Comparison of ENCODE assay signal across 8 cellular contexts in the genomic region with DNA sequence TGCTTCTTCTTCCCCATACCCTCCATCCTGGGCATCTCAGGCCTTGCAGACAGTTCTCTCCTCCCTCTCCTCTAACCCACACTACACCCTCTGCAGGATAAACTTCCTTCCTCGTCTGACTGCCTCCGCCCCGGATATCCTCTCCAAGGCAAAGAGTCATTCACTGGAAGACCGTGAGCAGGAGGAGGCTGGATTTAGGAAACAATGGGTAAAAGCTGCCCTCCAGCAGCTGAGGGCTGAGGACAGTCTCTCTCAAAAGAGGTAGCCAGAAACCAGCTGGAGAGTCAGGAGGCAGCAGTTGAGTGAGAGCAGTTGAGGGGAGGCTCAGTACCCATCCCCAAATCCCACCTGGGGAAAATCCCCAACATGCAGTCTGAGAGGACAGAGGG. TPM values are rescaled to one million over a fixed set of nuclear protein-coding genes. Genes with fewer than 3 reads are reported as not detected.
DNase-seq lines count a peak whose midpoint lies in the region; ATAC-seq and TF ChIP-seq lines count a peak whose summit lies in the region.

No MANE protein-coding gene starts in this region.

- no peak overlapping the region for H3K4me2 ChIP-seq in neuronal stem cell (ENCODE audit: insufficient read depth, low read length, poor library complexity, severe bottlenecking)

- H2AK5ac ChIP-seq in neuronal stem cell (ENCODE audit: low read depth, low read length), result no peak overlapping the region

- no peak overlapping the region for H3K23ac ChIP-seq in neuronal stem cell (ENCODE audit: low read depth, low read length, poor library complexity)

- H3K9me3 Mint-ChIP-seq in endothelial cell (ENCODE audit: unreplicated experiment), result no peaks in the 10 kb centered on the region

- DNase-seq in cardiac muscle cell (ENCODE audit: low read depth in 1 of 2, low spot score in 1 of 2), result peak in 1 of 2 donors; percentile 83
- no peak for DNase-seq in Right ventricle myocardium superior
- peak; percentile 80 for DNase-seq in RKO (ENCODE audit: low spot score)
- peak; percentile 44 for DNase-seq in endothelial cell (ENCODE audit: low spot score)
- DNase-seq in neuronal stem cell (ENCODE audit: low spot score), result no peak
- no peak for DNase-seq in ecto neural progenitor cell (ENCODE audit: low spot score)

- no peaks in the 10 kb centered on the region for H3K9me3 ChIP-seq in cardiac muscle cell (ENCODE audit: low read depth)
- H3K9me3 ChIP-seq in neuronal stem cell (replicated peaks in 1 of 2; ENCODE audit: control insufficient read depth in 2 of 2, insufficient read depth in 1 of 2, low read depth in 1 of 2, low read length in 2 of 2), result no peaks in the 10 kb centered on the region

- H3K27me3 ChIP-seq in cardiac muscle cell (no peaks in the 10 kb centered on the region), neuronal stem cell (ENCODE audit: control insufficient read depth in 3 of 3, insufficient read depth in 3 of 3, low read depth in 1 of 3, low read length in 3 of 3) (peaks cover 0 to 19% (median 0%) of the 10 kb centered on the region in 3 experiments)

- ATAC-seq in Right ventricle myocardium superior (ENCODE audit: poor library complexity), result no peak
- no peak for ATAC-seq in GM21737 (IDR thresholded peaks at IDR 0.05; ENCODE audit: unreplicated experiment)
- ATAC-seq in GM21360 (IDR thresholded peaks at IDR 0.05; ENCODE audit: unreplicated experiment), result no peak

- no peak overlapping the region for H2BK12ac ChIP-seq in neuronal stem cell (ENCODE audit: low read length)

- TF ChIP-seq CTCF in cardiac muscle cell (IDR thresholded peaks at IDR 0.05; ENCODE audit: low read depth, low read length) (peak; percentile 5), endothelial cell (IDR thresholded peaks at IDR 0.05; ENCODE audit: unreplicated experiment) (no peak)

- no peak overlapping the region for H3K14ac ChIP-seq in neuronal stem cell (ENCODE audit: low read length)

- no peak overlapping the region for H2BK5ac ChIP-seq in neuronal stem cell (ENCODE audit: low read length)

- H3K4me3 ChIP-seq in cardiac muscle cell (no peak overlapping the region), neuronal stem cell (ENCODE audit: low read length in 2 of 2) (no peak overlapping the region)

- peaks cover 15% of the 10 kb centered on the region for H3K27me3 Mint-ChIP-seq in endothelial cell (ENCODE audit: unreplicated experiment)

- H3K27ac ChIP-seq in cardiac muscle cell (peak overlapping the region; percentile 99), neuronal stem cell (replicated peaks; ENCODE audit: low read length) (peak overlapping the region; percentile 7)

- no peak overlapping the region for H4K91ac ChIP-seq in neuronal stem cell (ENCODE audit: low read depth, low read length, poor library complexity)

- no peak overlapping the region for H3K9ac ChIP-seq in neuronal stem cell (ENCODE audit: low read depth, low read length, poor library complexity)

- H3K4me1 ChIP-seq in cardiac muscle cell (ENCODE audit: low read depth) (peaks cover 44% of the 10 kb centered on the region), neuronal stem cell (ENCODE audit: control insufficient read depth in 2 of 2, insufficient read depth in 1 of 2, low read depth in 1 of 2, low read length in 2 of 2) (peaks cover 19 to 44% of the 10 kb centered on the region in 2 donors)

- H3K36me3 ChIP-seq in cardiac muscle cell (no peaks in the 10 kb centered on the region), neuronal stem cell (replicated peaks in 1 of 2; ENCODE audit: control insufficient read depth in 2 of 2, insufficient read depth in 2 of 2, low read length in 2 of 2) (no peaks in the 10 kb centered on the region)

- no peak overlapping the region for H3K18ac ChIP-seq in neuronal stem cell (ENCODE audit: low read length)

- H3K4me3 Mint-ChIP-seq in endothelial cell (ENCODE audit: unreplicated experiment), result peak overlapping the region; percentile 89

- H3K27ac Mint-ChIP-seq in endothelial cell (ENCODE audit: unreplicated experiment), result peak overlapping the region; percentile 98

- no peaks in the 10 kb centered on the region for H3K36me3 Mint-ChIP-seq in endothelial cell (ENCODE audit: low read depth, unreplicated experiment)

- H3K4ac ChIP-seq in neuronal stem cell (ENCODE audit: low read length), result no peak overlapping the region

- no CpG with 5 or more reads among the region's 4 CpGs for WGBS in neuronal stem cell (ENCODE audit: extremely low coverage in 2 of 2, insufficient read length in 2 of 2, insufficient replicate concordance in 1 of 2), 2 donors

- H3K79me1 ChIP-seq in neuronal stem cell (ENCODE audit: low read depth, low read length), result no peaks in the 10 kb centered on the region

- intact Hi-C loops in Right ventricle myocardium superior (cut with DNase I), result no loop called here

- H4K8ac ChIP-seq in neuronal stem cell (ENCODE audit: low read depth, low read length), result no peak overlapping the region

- H2BK15ac ChIP-seq in neuronal stem cell (ENCODE audit: low read length), result no peak overlapping the region

- no peak overlapping the region for H2BK120ac ChIP-seq in neuronal stem cell (ENCODE audit: low read depth, low read length)

- peak overlapping the region; percentile 65 for H2AFZ ChIP-seq in neuronal stem cell (ENCODE audit: low read length)

- peaks cover 71% of the 10 kb centered on the region for H3K4me1 Mint-ChIP-seq in endothelial cell (ENCODE audit: unreplicated experiment)

RNA-seq across cellular contexts. Expression of a gene that starts 1.4 kb away (rescaled TPM):
- total RNA-seq in cardiac muscle cell (135 and 174 TPM in 2 replicates), Right ventricle myocardium superior (53.1 TPM), endothelial cell (ENCODE audit: unreplicated experiment) (111 TPM)
- 76.4 and 78.9 TPM in 2 replicates for polyA plus RNA-seq in cardiac muscle cell
- 31.8 TPM for polyA plus RNA-seq in neuronal stem cell (2013, experiment 1 of 2)
- 29.5 TPM for polyA plus RNA-seq in neuronal stem cell (2013, experiment 2 of 2)

RNA-seq across cellular contexts. Expression of a gene that starts 33.4 kb away (rescaled TPM):
- total RNA-seq in cardiac muscle cell, result 113 and 151 TPM in 2 replicates
- polyA plus RNA-seq in cardiac muscle cell, result 99.0 and 127 TPM in 2 replicates
- total RNA-seq in Right ventricle myocardium superior, result 66.6 TPM
- 101 TPM for total RNA-seq in endothelial cell (ENCODE audit: unreplicated experiment)
- polyA plus RNA-seq in neuronal stem cell (2013, experiment 1 of 2), result 112 TPM
- 121 TPM for polyA plus RNA-seq in neuronal stem cell (2013, experiment 2 of 2)

RNA-seq across cellular contexts. Expression of a gene that starts 36.5 kb away (rescaled TPM):
- 54.4 and 61.5 TPM in 2 replicates for total RNA-seq in cardiac muscle cell
- polyA plus RNA-seq in cardiac muscle cell, result 57.3 and 69.1 TPM in 2 replicates
- total RNA-seq in Right ventricle myocardium superior, result 21.5 TPM
- 25.0 TPM for total RNA-seq in endothelial cell (ENCODE audit: unreplicated experiment)
- polyA plus RNA-seq in neuronal stem cell (2013, experiment 1 of 2), result 12.4 TPM
- 12.3 TPM for polyA plus RNA-seq in neuronal stem cell (2013, experiment 2 of 2)

Comparison
In these comparisons a context has a peak if more than half of its experiments do, and no peak if none do; other contexts are left out.
1. DNase-seq: peak in RKO (single experiment) and endothelial cell (single experiment); none in Right ventricle myocardium superior (single experiment), neuronal stem cell (single experiment) and ecto neural progenitor cell (single experiment).